Comparison of ENCODE assay signal across 15 cellular contexts in the genomic region with DNA sequence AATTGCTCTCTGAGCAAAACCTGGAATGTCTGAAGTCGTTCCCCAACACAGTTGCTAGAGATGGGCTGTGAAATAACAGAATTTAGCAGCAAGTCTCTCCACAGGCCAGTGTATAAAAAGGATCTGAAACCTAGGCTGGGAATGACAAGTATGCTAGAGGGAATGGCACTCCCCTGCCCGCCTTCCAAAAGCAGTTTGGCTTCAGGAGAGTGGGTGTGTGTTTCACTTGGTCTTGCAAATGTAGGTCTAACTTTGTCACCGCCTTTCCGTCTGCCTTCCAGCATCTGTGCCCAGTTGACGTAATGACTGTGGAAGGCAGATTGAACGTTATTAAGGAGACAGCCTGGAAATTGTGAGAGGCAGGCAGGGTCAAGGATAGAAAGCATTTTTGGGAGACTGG. TPM values are rescaled to one million over a fixed set of nuclear protein-coding genes. Genes with fewer than 3 reads are reported as not detected.
DNase-seq lines count a peak whose midpoint lies in the region; ATAC-seq and TF ChIP-seq lines count a peak whose summit lies in the region.
"Had no signal": no experiment of that assay in that cellular context is flagged by ENCODE, and none has a peak within 500 bp of the region (broad histone marks: within the 10 kb centered on the region; RNA-seq: fewer than 3 reads in every experiment).

No MANE protein-coding gene starts in this region.

- peaks cover 8% of the 10 kb centered on the region for H3K9me3 Mint-ChIP-seq in activated CD4-positive, alpha-beta memory T cell treated with anti-CD3 and anti-CD28 coated beads, Interleukin-2, amount 10 ng/mL, durations not matched to agents 7 days and 5 days

- H3K27ac ChIP-seq in ascending aorta (peak overlapping the region; percentile 62 to 84), right atrium auricular region (no peak overlapping the region), gastrocnemius medialis (peak overlapping the region in 2 of 4 donors; percentile 49 to 56), prostate gland (no peak overlapping the region)
- H3K27ac ChIP-seq: breast epithelium had no signal

- no peak overlapping the region for H3K4me3 ChIP-seq in ascending aorta
- no peak overlapping the region for H3K4me3 ChIP-seq in right atrium auricular region
- no peak overlapping the region for H3K4me3 ChIP-seq in gastrocnemius medialis
- no peak overlapping the region for H3K4me3 ChIP-seq in prostate gland
- H3K4me3 ChIP-seq: breast epithelium had no signal

- ATAC-seq in gastrocnemius medialis (peak; percentile 94 to 98), HG03457 (IDR thresholded peaks at IDR 0.05; ENCODE audit: unreplicated experiment) (no peak), HG02852 (IDR thresholded peaks at IDR 0.05; ENCODE audit: unreplicated experiment) (no peak)
- ATAC-seq: activated T-helper 17 cell treated with anti-CD3 and anti-CD28 coated beads, Interleukin-2, amount 50 U/mL, for 72 hours; natural killer cell treated with Interleukin-12 subunit alpha and Interleukin-12 subunit beta and Interleukin-15 and Interleukin-18, amount 100 ng/mL, for 72 hours; T-cell had no signal

- H3K9me3 ChIP-seq in ascending aorta (peaks cover 7 to 9% of the 10 kb centered on the region in 2 donors), right atrium auricular region (peaks cover 0 to 14% of the 10 kb centered on the region in 2 donors), gastrocnemius medialis (peaks cover 0 to 4% (median 0%) of the 10 kb centered on the region in 3 donors), prostate gland (no peaks in the 10 kb centered on the region)

- in situ Hi-C loops in gastrocnemius medialis (cut with MboI; ENCODE audit: low sequenced_read_pairs in 4 of 4) = no loop called here

- 64% methylated on average over 6 of the region's 6 CpGs for WGBS in prostate gland

- H3K4me1 ChIP-seq in ascending aorta (peaks cover 0 to 11% of the 10 kb centered on the region in 2 donors), right atrium auricular region (no peaks in the 10 kb centered on the region), gastrocnemius medialis (peaks cover 8 to 12% of the 10 kb centered on the region in 2 donors), prostate gland (replicated peaks) (no peaks in the 10 kb centered on the region)
- H3K4me1 ChIP-seq: breast epithelium had no signal

- no peak overlapping the region for H3K4me3 Mint-ChIP-seq in activated CD4-positive, alpha-beta memory T cell treated with anti-CD3 and anti-CD28 coated beads, Interleukin-2, amount 10 ng/mL, durations not matched to agents 7 days and 5 days
- H3K4me3 Mint-ChIP-seq: activated T-helper 17 cell treated with anti-CD3 and anti-CD28 coated beads, Interleukin-2, amount 50 U/mL, for 72 hours; natural killer cell treated with Interleukin-12 subunit alpha and Interleukin-12 subunit beta and Interleukin-15 and Interleukin-18, amount 100 ng/mL, for 72 hours; T-cell had no signal

- no peaks in the 10 kb centered on the region for H3K27me3 Mint-ChIP-seq in activated CD4-positive, alpha-beta memory T cell treated with anti-CD3 and anti-CD28 coated beads, Interleukin-2, amount 10 ng/mL, durations not matched to agents 7 days and 5 days
- H3K27me3 Mint-ChIP-seq: activated T-helper 17 cell treated with anti-CD3 and anti-CD28 coated beads, Interleukin-2, amount 50 U/mL, for 72 hours; natural killer cell treated with Interleukin-12 subunit alpha and Interleukin-12 subunit beta and Interleukin-15 and Interleukin-18, amount 100 ng/mL, for 72 hours; T-cell had no signal

- DNase-seq in EH (ENCODE audit: low read depth) = peak; percentile 61
- DNase-seq in ascending aorta (ENCODE audit: low spot score in 2 of 2) = peak; percentile 18 to 92
- DNase-seq in right atrium auricular region (ENCODE audit: low spot score) = peak; percentile 71
- peak; percentile 32 to 77 for DNase-seq in gastrocnemius medialis
- no peak for DNase-seq in prostate gland (ENCODE audit: low spot score)
- no peak for DNase-seq in activated CD4-positive, alpha-beta memory T cell treated with anti-CD3 and anti-CD28 coated beads, Interleukin-2, amount 10 ng/mL, durations not matched to agents 7 days and 5 days
- DNase-seq: activated CD4-positive, alpha-beta T cell treated with anti-CD3 and anti-CD28 coated beads, Interleukin-2, amount 50 U/mL, for 1 hour; C1 segment of cervical spinal cord; erythroblast; T-cell had no signal

- intact Hi-C loops in ascending aorta (cut with DNase I) (loop anchor here (2.0 kb wide), 3 partner anchors 18 to 48 kb away; a partner anchor contains a TSS), gastrocnemius medialis (cut with DNase I; ENCODE audit: low total_unique reads) (loop anchor here (2.0 kb wide), 1 partner anchor 18 kb away; a partner anchor contains a TSS), prostate gland (cut with DNase I) (no loop called here)

- H3K27me3 ChIP-seq in ascending aorta (no peaks in the 10 kb centered on the region), right atrium auricular region (no peaks in the 10 kb centered on the region), gastrocnemius medialis (no peaks in the 10 kb centered on the region), prostate gland (replicated peaks; ENCODE audit: insufficient read depth) (no peaks in the 10 kb centered on the region)
- H3K27me3 ChIP-seq: breast epithelium had no signal

- H3K27ac Mint-ChIP-seq in activated CD4-positive, alpha-beta memory T cell treated with anti-CD3 and anti-CD28 coated beads, Interleukin-2, amount 10 ng/mL, durations not matched to agents 7 days and 5 days = no peak overlapping the region
- H3K27ac Mint-ChIP-seq: activated T-helper 17 cell treated with anti-CD3 and anti-CD28 coated beads, Interleukin-2, amount 50 U/mL, for 72 hours; natural killer cell treated with Interleukin-12 subunit alpha and Interleukin-12 subunit beta and Interleukin-15 and Interleukin-18, amount 100 ng/mL, for 72 hours; T-cell had no signal

- peaks cover 3% of the 10 kb centered on the region for H3K4me1 Mint-ChIP-seq in activated CD4-positive, alpha-beta memory T cell treated with anti-CD3 and anti-CD28 coated beads, Interleukin-2, amount 10 ng/mL, durations not matched to agents 7 days and 5 days

- H3K36me3 ChIP-seq in ascending aorta (no peaks in the 10 kb centered on the region), right atrium auricular region (no peaks in the 10 kb centered on the region), gastrocnemius medialis (no peaks in the 10 kb centered on the region), prostate gland (no peaks in the 10 kb centered on the region)
- H3K36me3 ChIP-seq: breast epithelium had no signal

- TF ChIP-seq POLR2A in gastrocnemius medialis (IDR thresholded peaks at IDR 0.05) (no peak), prostate gland (IDR thresholded peaks at IDR 0.05) (no peak)

- POLR2A ChIA-PET in activated CD4-positive, alpha-beta memory T cell treated with anti-CD3 and anti-CD28 coated beads, Interleukin-2, amount 10 ng/mL, durations not matched to agents 7 days and 5 days (lab: Charles Lee) = no interaction called here

- TF ChIP-seq CTCF in ascending aorta (IDR thresholded peaks at IDR 0.05) = no peak
- TF ChIP-seq CTCF in right atrium auricular region (IDR thresholded peaks at IDR 0.05) = no peak
- TF ChIP-seq CTCF in gastrocnemius medialis (IDR thresholded peaks at IDR 0.05 in 4 of 5, conservative IDR thresholded peaks at IDR 0.05 in 1 of 5) = no peak
- TF ChIP-seq CTCF in prostate gland (IDR thresholded peaks at IDR 0.05) = no peak

- CTCF ChIA-PET in activated CD4-positive, alpha-beta memory T cell treated with anti-CD3 and anti-CD28 coated beads, Interleukin-2, amount 10 ng/mL, durations not matched to agents 7 days and 5 days (lab: Charles Lee) = no interaction called here

- H3K36me3 Mint-ChIP-seq in activated CD4-positive, alpha-beta memory T cell treated with anti-CD3 and anti-CD28 coated beads, Interleukin-2, amount 10 ng/mL, durations not matched to agents 7 days and 5 days (ENCODE audit: low read depth) = peaks cover 3% of the 10 kb centered on the region

RNA-seq across cellular contexts. Expression of a gene that starts 18.0 kb away (rescaled TPM):
- total RNA-seq in ascending aorta (40.9 TPM), right atrium auricular region (10 to 100 TPM; 17.4 to 65.4 TPM), gastrocnemius medialis (10 to 100 TPM; 32.9 to 81.9 (median 44.7) TPM), prostate gland (10 to 100 TPM; 22.6 to 26.9 TPM)
- 1 to 10 TPM; 2.3 to 2.7 TPM for total RNA-seq in activated CD4-positive, alpha-beta memory T cell treated with anti-CD3 and anti-CD28 coated beads, Interleukin-2, amount 10 ng/mL, durations not matched to agents 7 days and 5 days

Comparison
In these comparisons a context has a peak if more than half of its experiments do, and no peak if none do; other contexts are left out.
1. DNase-seq: peak in EH (single experiment), ascending aorta (2 of 2), right atrium auricular region (single experiment) and gastrocnemius medialis (2 of 2); none in prostate gland (single experiment) and activated CD4-positive, alpha-beta memory T cell treated with anti-CD3 and anti-CD28 coated beads, Interleukin-2, amount 10 ng/mL, durations not matched to agents 7 days and 5 days (single experiment).
2. H3K27ac ChIP-seq: peak in ascending aorta (2 of 2); none in right atrium auricular region (0 of 2) and prostate gland (0 of 2).
3. ATAC-seq: peak in gastrocnemius medialis (2 of 2); none in HG03457 (single experiment) and HG02852 (single experiment).
4. RNA of a gene that starts 18.0 kb away (total RNA-seq): 17.4 to 65.4 TPM in right atrium auricular region, 32.9 to 81.9 TPM in gastrocnemius medialis, 40.9 TPM in ascending aorta (single experiment) and 22.6 to 26.9 TPM in prostate gland; 2.3 to 2.7 TPM in activated CD4-positive, alpha-beta memory T cell treated with anti-CD3 and anti-CD28 coated beads, Interleukin-2, amount 10 ng/mL, durations not matched to agents 7 days and 5 days; every median in the first group is over 4 times any median in the second.